ENCODE assay signal across 10 cellular contexts in genomic region chr16:19127674-19128131, GRCh38. TPM values are rescaled to one million over a fixed set of nuclear protein-coding genes. Genes with fewer than 3 reads are reported as not detected.
A peak's percentile ranks its signal among the peaks of the same experiment; 100 is the strongest.
DNase-seq lines count a peak whose midpoint lies in the region; ATAC-seq and TF ChIP-seq lines count a peak whose summit lies in the region.
"Had no signal": no experiment of that assay in that cellular context is flagged by ENCODE, and none has a peak within 500 bp of the region (broad histone marks: within the 10 kb centered on the region; RNA-seq: fewer than 3 reads in every experiment).

No MANE protein-coding gene starts in this region.

- DNase-seq in SKM-1 treated with dmso at 0.1 percent for 144 hours (lab: John Stamatoyannopoulos, UW; ENCODE audit: unreplicated experiment), result peak; percentile 32
- no peak for DNase-seq in SKM-1 (lab: John Stamatoyannopoulos, UW; ENCODE audit: unreplicated experiment)
- DNase-seq in glutamatergic neuron, result no peak
- DNase-seq in suprapubic skin (ENCODE audit: low spot score in 2 of 2), result no peak
- no peak for DNase-seq in HuH-7 (ENCODE audit: low spot score)
- DNase-seq: activated naive CD4-positive, alpha-beta T cell treated with anti-CD3 and anti-CD28 coated beads, Interleukin-2, amount 50 U/mL, for 16 hours; stimulated activated CD4-positive, alpha-beta T cell treated with anti-CD3 and anti-CD28 coated beads, Interleukin-1b, Interleukin-23, amount 100 ng/mL, for 48 hours had no signal

- peaks cover 9% of the 10 kb centered on the region for H3K27me3 Mint-ChIP-seq in glutamatergic neuron (ENCODE audit: unreplicated experiment)

- H3K36me3 Mint-ChIP-seq in glutamatergic neuron (ENCODE audit: unreplicated experiment), result peaks cover 6% of the 10 kb centered on the region

- H3K27ac ChIP-seq in suprapubic skin, result no peak overlapping the region

- peaks cover 34% of the 10 kb centered on the region for H3K4me1 ChIP-seq in suprapubic skin

- TF ChIP-seq POLR2A in suprapubic skin (IDR thresholded peaks at IDR 0.05), result no peak

- TF ChIP-seq CTCF in glutamatergic neuron (IDR thresholded peaks at IDR 0.05; ENCODE audit: partially characterized antibody, unreplicated experiment) (no peak), suprapubic skin (IDR thresholded peaks at IDR 0.05) (no peak)

- H3K4me3 Mint-ChIP-seq in glutamatergic neuron (ENCODE audit: unreplicated experiment), result no peak overlapping the region

- no peaks in the 10 kb centered on the region for H3K36me3 ChIP-seq in suprapubic skin

- no peak for TF ChIP-seq EP300 in suprapubic skin (IDR thresholded peaks at IDR 0.05)

- no peaks in the 10 kb centered on the region for H3K9me3 ChIP-seq in suprapubic skin

- H3K27me3 ChIP-seq in suprapubic skin, result no peaks in the 10 kb centered on the region

- peaks cover 38% of the 10 kb centered on the region for H3K4me1 Mint-ChIP-seq in glutamatergic neuron (ENCODE audit: low read depth, unreplicated experiment)

- peak overlapping the region; percentile 39 for H3K27ac Mint-ChIP-seq in glutamatergic neuron (ENCODE audit: unreplicated experiment)

- no peak overlapping the region for H3K4me3 ChIP-seq in suprapubic skin

- peaks cover 11% of the 10 kb centered on the region for H3K9me3 Mint-ChIP-seq in glutamatergic neuron (ENCODE audit: unreplicated experiment)

- ATAC-seq in GM21447 (IDR thresholded peaks at IDR 0.05; ENCODE audit: unreplicated experiment), result peak; percentile 58
- ATAC-seq in HG03342 (IDR thresholded peaks at IDR 0.05; ENCODE audit: unreplicated experiment), result peak; percentile 44
- ATAC-seq in SK-N-SH treated with all-trans-retinoic acid at 6 μM for 48 hours, result no peak

- 61% methylated on average over 3 of the region's 3 CpGs for WGBS in suprapubic skin

TF ChIP-seq in SK-N-SH treated with all-trans-retinoic acid at 6 μM for 48 hours, 23 proteins besides CTCF, POLR2A, EP300 and RAD21:
- TF ChIP-seq OSR1 (CRISPR knock-in tag; IDR thresholded peaks at IDR 0.05), result no peak
TF ChIP-seq in SK-N-SH treated with all-trans-retinoic acid at 6 μM for 48 hours: peak in this region for 0.

RNA-seq across cellular contexts. Expression of gene ITPRIPL2, which starts 13.9 kb away (rescaled TPM):
- total RNA-seq in glutamatergic neuron (ENCODE audit: unreplicated experiment) (3.4 TPM), suprapubic skin (10 to 100 TPM; 39.0 to 91.9 (median 69.6) TPM)

RNA-seq across cellular contexts. Expression of gene SYT17, which starts 40.3 kb away (rescaled TPM):
- 10.0 TPM for total RNA-seq in glutamatergic neuron (ENCODE audit: unreplicated experiment)
- 10 to 100 TPM in 2 of 4 donors, 1 to 10 TPM in 2; 2.5 to 27.6 (median 9.7) TPM for total RNA-seq in suprapubic skin
